1 cellular context compared by ENCODE assay signal in the genomic region with DNA sequence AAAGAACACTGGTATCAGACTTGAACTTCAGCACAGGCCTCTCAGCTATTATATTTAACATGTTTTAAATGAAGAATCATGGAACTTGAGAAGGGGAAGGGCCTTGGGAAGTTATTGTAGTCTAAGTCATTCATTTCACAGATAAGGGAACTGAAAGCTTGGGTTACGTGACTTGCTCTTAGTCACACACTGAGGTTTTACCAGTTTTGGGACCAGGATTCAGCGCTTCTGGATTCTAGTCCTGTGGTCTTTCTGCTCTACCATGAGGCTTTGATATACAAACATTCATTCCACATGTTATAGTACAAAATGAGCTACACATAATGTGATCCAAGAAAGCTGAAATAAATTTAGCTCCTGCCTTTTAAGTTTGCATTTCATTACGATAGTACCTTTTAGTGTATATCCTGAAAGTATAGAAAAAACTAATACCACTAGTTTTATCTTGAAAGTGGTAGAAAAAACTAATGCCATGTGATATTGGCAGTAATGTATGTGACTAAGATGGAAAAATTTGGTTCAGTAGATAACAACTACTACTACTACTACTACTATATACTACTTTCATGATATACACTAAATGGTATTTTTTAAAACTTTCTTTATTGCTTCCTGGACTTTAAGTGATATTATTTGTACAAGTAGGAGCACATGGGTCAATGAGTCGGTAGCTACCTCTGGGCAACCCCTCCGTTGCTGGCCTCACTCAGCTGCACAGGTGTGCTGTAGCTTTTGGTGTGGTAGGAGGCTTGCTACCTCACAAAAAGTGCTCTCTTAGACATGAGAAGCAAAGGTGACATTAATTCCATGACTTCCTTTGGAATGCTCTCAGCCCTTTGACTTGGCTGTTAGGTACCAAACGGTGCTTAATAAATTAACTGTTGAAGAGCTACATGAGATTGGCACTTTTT.
TF ChIP-seq lines count a peak whose summit lies in the region.

No MANE protein-coding gene starts in this region.

TF ChIP-seq in IMR-90, 13 proteins besides CTCF, POLR2A, EP300 and RAD21 (continued from another document):
- no peak for TF ChIP-seq RCOR1 (IDR thresholded peaks at IDR 0.05; ENCODE audit: insufficient replicate concordance, low read length)
- no peak for TF ChIP-seq ELK1 (IDR thresholded peaks at IDR 0.05; ENCODE audit: borderline replicate concordance, low read depth, low read length)
- TF ChIP-seq CEBPB (IDR thresholded peaks at IDR 0.05; ENCODE audit: low read depth, low read length), result no peak
- no peak for TF ChIP-seq SMC3 (IDR thresholded peaks at IDR 0.05; ENCODE audit: low read depth, low read length)
- TF ChIP-seq MXI1 (IDR thresholded peaks at IDR 0.05; ENCODE audit: borderline replicate concordance, low read depth, low read length), result no peak
- TF ChIP-seq, protein P1, sequence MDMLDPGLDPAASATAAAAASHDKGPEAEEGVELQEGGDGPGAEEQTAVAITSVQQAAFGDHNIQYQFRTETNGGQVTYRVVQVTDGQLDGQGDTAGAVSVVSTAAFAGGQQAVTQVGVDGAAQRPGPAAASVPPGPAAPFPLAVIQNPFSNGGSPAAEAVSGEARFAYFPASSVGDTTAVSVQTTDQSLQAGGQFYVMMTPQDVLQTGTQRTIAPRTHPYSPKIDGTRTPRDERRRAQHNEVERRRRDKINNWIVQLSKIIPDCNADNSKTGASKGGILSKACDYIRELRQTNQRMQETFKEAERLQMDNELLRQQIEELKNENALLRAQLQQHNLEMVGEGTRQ (IDR thresholded peaks at IDR 0.05; ENCODE audit: low read depth, low read length), result no peak
- TF ChIP-seq MAZ (IDR thresholded peaks at IDR 0.05; ENCODE audit: borderline replicate concordance, low read depth, low read length), result no peak
- TF ChIP-seq NFE2L2 (IDR thresholded peaks at IDR 0.05; ENCODE audit: low read depth, low read length), result no peak
TF ChIP-seq in IMR-90: peak in this region for 0.
